Comparison of ENCODE assay signal across 10 cellular contexts in the genomic region with DNA sequence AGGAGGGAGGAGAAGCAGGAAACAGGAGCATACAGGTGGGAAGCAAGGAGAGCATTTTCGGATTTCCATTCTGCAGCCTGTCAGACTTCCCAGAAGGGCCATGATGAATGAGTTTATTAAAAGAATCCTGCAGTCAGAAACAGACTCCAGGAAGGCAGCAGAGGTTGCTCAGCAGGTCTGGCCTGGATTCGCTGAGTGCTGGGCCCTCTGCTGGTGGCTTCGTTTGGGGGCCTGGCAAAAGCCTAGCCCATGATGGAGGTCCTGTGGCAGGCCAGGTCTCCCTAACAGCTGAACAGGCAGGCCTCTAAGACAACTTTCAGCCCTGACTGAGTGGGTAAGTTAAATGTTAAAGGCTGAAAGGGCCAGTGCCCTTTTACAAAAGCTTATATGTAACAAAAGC.
DNase-seq lines count a peak whose midpoint lies in the region; ATAC-seq and TF ChIP-seq lines count a peak whose summit lies in the region.
"Had no signal": no experiment of that assay in that cellular context is flagged by ENCODE, and none has a peak within 500 bp of the region (broad histone marks: within the 10 kb centered on the region; RNA-seq: fewer than 3 reads in every experiment).

No MANE protein-coding gene starts in this region.

- H3K4me3 ChIP-seq in DND-41 (ENCODE audit: low read depth in 1 of 2, low read length in 2 of 2) (no peak overlapping the region), mammary epithelial cell (replicated peaks in 1 of 3; ENCODE audit: insufficient read depth in 1 of 3, low read depth in 2 of 3, low read length in 3 of 3) (no peak overlapping the region), mucosa of descending colon (no peak overlapping the region)
- H3K4me3 ChIP-seq: SK-N-MC had no signal

- peak; percentile 42 for TF ChIP-seq CTCF in DND-41 (IDR thresholded peaks at IDR 0.05; ENCODE audit: borderline replicate concordance, extremely low read depth, low read length, poor library complexity, severe bottlenecking)
- peak; percentile 11 to 40 for TF ChIP-seq CTCF in mammary epithelial cell (conservative IDR thresholded peaks at IDR 0.05 in 1 of 2, IDR thresholded peaks at IDR 0.05 in 1 of 2; ENCODE audit: extremely low read depth in 1 of 2, insufficient read depth in 1 of 2, low read depth in 1 of 2, low read length in 2 of 2)
- no peak for TF ChIP-seq CTCF in mucosa of descending colon (IDR thresholded peaks at IDR 0.05)

- H3K9ac ChIP-seq in DND-41 (ENCODE audit: low read depth, low read length) (no peak overlapping the region), mammary epithelial cell (ENCODE audit: insufficient read depth, low read length) (no peak overlapping the region)

- H3K27ac ChIP-seq in DND-41 (ENCODE audit: low read length) = no peak overlapping the region
- no peak overlapping the region for H3K27ac ChIP-seq in mammary epithelial cell (ENCODE audit: insufficient read depth, low read depth, low read length)
- H3K27ac ChIP-seq: HL-60, SK-N-MC had no signal

- no peaks in the 10 kb centered on the region for H3K36me3 ChIP-seq in DND-41 (ENCODE audit: insufficient read depth, low read length)
- no peaks in the 10 kb centered on the region for H3K36me3 ChIP-seq in mammary epithelial cell (ENCODE audit: insufficient read depth, low read length)
- no peaks in the 10 kb centered on the region for H3K36me3 ChIP-seq in mucosa of descending colon (ENCODE audit: low read depth)

- H3K9me3 ChIP-seq in DND-41 (ENCODE audit: insufficient read depth, low read length, severe bottlenecking) (no peaks in the 10 kb centered on the region), mammary epithelial cell (replicated peaks; ENCODE audit: insufficient read depth, low read length) (no peaks in the 10 kb centered on the region), mucosa of descending colon (no peaks in the 10 kb centered on the region)

- no TSS peak for BruUV-seq in mammary epithelial cell (replicated peaks; lab: Mats Ljungman, UMichigan)

- intact Hi-C loops in mammary epithelial cell (cut with micrococcal nuclease) (no loop called here), mucosa of descending colon (cut with DNase I, micrococcal nuclease) (no loop called here)

- H3K4me1 ChIP-seq in DND-41 (ENCODE audit: insufficient read depth, low read length) (no peaks in the 10 kb centered on the region), mammary epithelial cell (ENCODE audit: insufficient read depth, low read length) (no peaks in the 10 kb centered on the region), mucosa of descending colon (ENCODE audit: low read depth) (no peaks in the 10 kb centered on the region)

- H3K27me3 ChIP-seq in DND-41 (ENCODE audit: insufficient read depth, low read length, poor library complexity) = no peaks in the 10 kb centered on the region
- no peaks in the 10 kb centered on the region for H3K27me3 ChIP-seq in mammary epithelial cell (ENCODE audit: insufficient read depth, low read length)

- WGBS in mammary epithelial cell (ENCODE audit: low coverage, missing lambda C conversion rate) = 61% methylated on average over 3 of the region's 3 CpGs

- DNase-seq in DND-41 (peak; percentile 41), HT1080 (ENCODE audit: low read depth) (peak; percentile 10), mammary epithelial cell (peak; percentile 2), mucosa of descending colon (peak in 2 of 3 donors; percentile 28 to 33), activated gamma-delta T cell treated with Interleukin-2 at 50 U/mL for 16 hours (no peak), hippocampal formation (lab: John Stamatoyannopoulos, UW) (no peak), NCI-H2107 treated with DMSO at 0.1 percent for 48 hours (lab: John Stamatoyannopoulos, UW; ENCODE audit: unreplicated experiment) (no peak)

- no peaks in the 10 kb centered on the region for H4K20me1 ChIP-seq in DND-41 (ENCODE audit: insufficient read depth, low read length)
- H4K20me1 ChIP-seq in mammary epithelial cell (ENCODE audit: insufficient read depth, low read length) = no peaks in the 10 kb centered on the region

- ATAC-seq in DND-41 (ENCODE audit: insufficient read depth, low read depth) (peak; percentile 60; the same call in 1 of the 3 replicates), mucosa of descending colon (no peak), HG03039 (IDR thresholded peaks at IDR 0.05; ENCODE audit: unreplicated experiment) (no peak)

- H3K79me2 ChIP-seq in DND-41 (ENCODE audit: insufficient read depth, low read length) = no peaks in the 10 kb centered on the region
- H3K79me2 ChIP-seq in mammary epithelial cell (ENCODE audit: insufficient read depth, low read length) = no peaks in the 10 kb centered on the region

- in situ Hi-C loops in mammary epithelial cell (cut with MboI; ENCODE audit: low sequenced_read_pairs in 2 of 2) = no loop called here

- H3K4me2 ChIP-seq in DND-41 (ENCODE audit: insufficient read depth, low read length) = no peak overlapping the region
- H3K4me2 ChIP-seq in mammary epithelial cell (ENCODE audit: insufficient read depth, low read depth, low read length) = no peak overlapping the region

- CTCF ChIA-PET in mammary epithelial cell (lab: Charles Lee; ENCODE audit: low non-redundant PET) = interaction anchor here (0.6 kb wide), 1 partner anchor 587 kb away, joined by 12 read pairs; no protein-coding TSS in a partner anchor

- dilution Hi-C loops in mammary epithelial cell (cut with HindIII; ENCODE audit: low sequenced_read_pairs) = no loop called here

- H2AFZ ChIP-seq in DND-41 (ENCODE audit: low read depth, low read length) = no peak overlapping the region
- no peak overlapping the region for H2AFZ ChIP-seq in mammary epithelial cell (ENCODE audit: low read depth, low read length)

Comparison
In these comparisons a context has a peak if more than half of its experiments do, and no peak if none do; other contexts are left out.
1. DNase-seq: peak in DND-41 (single experiment), HT1080 (single experiment), mammary epithelial cell (single experiment) and mucosa of descending colon (2 of 3); none in activated gamma-delta T cell treated with Interleukin-2 at 50 U/mL for 16 hours (single experiment), hippocampal formation (0 of 2) and NCI-H2107 treated with DMSO at 0.1 percent for 48 hours (single experiment).